In genomic region chr1:166272851-166273250, GRCh38 we compare ENCODE assay signal across 27 cellular contexts.
A peak's percentile ranks its signal among the peaks of the same experiment; 100 is the strongest.
DNase-seq lines count a peak whose midpoint lies in the region; ATAC-seq, FAIRE-seq and TF ChIP-seq lines count a peak whose summit lies in the region.
"Had no signal": no experiment of that assay in that cellular context is flagged by ENCODE, and none has a peak within 500 bp of the region (broad histone marks: within the 10 kb centered on the region; RNA-seq: fewer than 3 reads in every experiment).

No MANE protein-coding gene starts in this region.

- no peaks in the 10 kb centered on the region for H3K36me3 ChIP-seq in astrocyte (ENCODE audit: insufficient read depth, low read length)
- H3K36me3 ChIP-seq: lower lobe of right lung, sigmoid colon, thyroid gland had no signal

- TF ChIP-seq CTCF in astrocyte (IDR thresholded peaks at IDR 0.05; ENCODE audit: insufficient read depth, low read depth, low read length), result no peak

- H3K27ac Mint-ChIP-seq in astrocyte (ENCODE audit: unreplicated experiment), result no peak overlapping the region
- no peak overlapping the region for H3K27ac Mint-ChIP-seq in stimulated activated naive B cell treated with anti-CD40 and anti-IgM and Interleukin-4, amounts not matched to agents 10 μg/mL and 1 μg/mL and 100 μg/mL, for 72 hours
- H3K27ac Mint-ChIP-seq: activated naive CD4-positive, alpha-beta T cell treated with anti-CD3 and anti-CD28 coated beads, Interleukin-2, amount 50 U/mL, for 24 hours; activated T-helper 17 cell treated with anti-CD3 and anti-CD28 coated beads, Interleukin-2, amount 50 U/mL, for 72 hours; CD14-positive monocyte; dendritic cell treated with granulocyte-macrophage colony-stimulating factor and Interleukin-4, amounts not matched to agents 40 ng/mL and 50 ng/mL, for 4 days had no signal

- no peak overlapping the region for H3K9ac ChIP-seq in astrocyte (ENCODE audit: low read length)

- H4K20me1 ChIP-seq in astrocyte (ENCODE audit: insufficient read depth, low read length), result no peaks in the 10 kb centered on the region

- no peaks in the 10 kb centered on the region for H3K27me3 Mint-ChIP-seq in astrocyte (ENCODE audit: low read depth, unreplicated experiment)
- no peaks in the 10 kb centered on the region for H3K27me3 Mint-ChIP-seq in stimulated activated naive B cell treated with anti-CD40 and anti-IgM and Interleukin-4, amounts not matched to agents 10 μg/mL and 1 μg/mL and 100 μg/mL, for 72 hours
- H3K27me3 Mint-ChIP-seq: activated naive CD4-positive, alpha-beta T cell treated with anti-CD3 and anti-CD28 coated beads, Interleukin-2, amount 50 U/mL, for 24 hours; activated T-helper 17 cell treated with anti-CD3 and anti-CD28 coated beads, Interleukin-2, amount 50 U/mL, for 72 hours; dendritic cell treated with granulocyte-macrophage colony-stimulating factor and Interleukin-4, amounts not matched to agents 40 ng/mL and 50 ng/mL, for 4 days; stimulated activated naive CD8-positive, alpha-beta T cell treated with anti-CD3 and anti-CD28 coated beads, Interleukin-15, amount 100 ng/mL, for 72 hours had no signal

- no peaks in the 10 kb centered on the region for H3K27me3 ChIP-seq in astrocyte (ENCODE audit: insufficient read depth, low read length)
- H3K27me3 ChIP-seq: thyroid gland had no signal

- no peak overlapping the region for H3K4me3 ChIP-seq in astrocyte (ENCODE audit: insufficient read depth, low read depth, low read length)
- H3K4me3 ChIP-seq: lower lobe of right lung, sigmoid colon, thyroid gland had no signal

- H3K27ac ChIP-seq in astrocyte (ENCODE audit: low read depth, low read length) (no peak overlapping the region), caudate nucleus (ENCODE audit: low read depth, low read length) (no peak overlapping the region)
- H3K27ac ChIP-seq: HL-60, lower lobe of right lung, sigmoid colon, thyroid gland had no signal

- no peaks in the 10 kb centered on the region for H3K9me3 ChIP-seq in astrocyte (ENCODE audit: insufficient read depth, low read depth, low read length)
- H3K9me3 ChIP-seq: lower lobe of right lung, sigmoid colon, thyroid gland had no signal

- H3K79me2 ChIP-seq in astrocyte (ENCODE audit: insufficient read depth, low read length), result no peaks in the 10 kb centered on the region

- H3K4me2 ChIP-seq in astrocyte (ENCODE audit: low read length), result no peak overlapping the region

- peaks cover 2% of the 10 kb centered on the region for H3K4me1 Mint-ChIP-seq in astrocyte (ENCODE audit: low read depth, unreplicated experiment)
- peaks cover 6 to 15% of the 10 kb centered on the region in 2 donors for H3K4me1 Mint-ChIP-seq in stimulated activated naive B cell treated with anti-CD40 and anti-IgM and Interleukin-4, amounts not matched to agents 10 μg/mL and 1 μg/mL and 100 μg/mL, for 72 hours
- H3K4me1 Mint-ChIP-seq: activated naive CD4-positive, alpha-beta T cell treated with anti-CD3 and anti-CD28 coated beads, Interleukin-2, amount 50 U/mL, for 24 hours; activated T-helper 17 cell treated with anti-CD3 and anti-CD28 coated beads, Interleukin-2, amount 50 U/mL, for 72 hours; CD14-positive monocyte; stimulated activated naive CD8-positive, alpha-beta T cell treated with anti-CD3 and anti-CD28 coated beads, Interleukin-15, amount 100 ng/mL, for 72 hours had no signal

- DNase-seq in astrocyte (ENCODE audit: low read depth) (peak; percentile 1), caudate nucleus (lab: John Stamatoyannopoulos, UW) (no peak), NCI-H1417 treated with DMSO at 0.1 percent for 48 hours (lab: John Stamatoyannopoulos, UW) (no peak)
- no peak for DNase-seq in stimulated activated naive B cell treated with anti-CD40 and anti-IgM and Interleukin-4, amounts not matched to agents 10 μg/mL and 1 μg/mL and 100 μg/mL, for 72 hours
- DNase-seq: activated CD4-positive, alpha-beta T cell treated with anti-CD3 and anti-CD28 coated beads, Interleukin-2, amount 50 U/mL, for 48 hours; activated CD8-positive, alpha-beta memory T cell treated with anti-CD3 and anti-CD28 coated beads, Interleukin-2, amount 50 U/mL, for 4 hours; EL; Kasumi-1; lower lobe of right lung; NCI-H774; sigmoid colon; stimulated activated naive CD8-positive, alpha-beta T cell treated with anti-CD3 and anti-CD28 coated beads, Interleukin-15, amount 100 ng/mL, for 72 hours; T1000; thyroid gland had no signal

- no peak overlapping the region for H3K4me3 Mint-ChIP-seq in astrocyte (ENCODE audit: unreplicated experiment)
- H3K4me3 Mint-ChIP-seq in stimulated activated naive B cell treated with anti-CD40 and anti-IgM and Interleukin-4, amounts not matched to agents 10 μg/mL and 1 μg/mL and 100 μg/mL, for 72 hours, result no peak overlapping the region
- H3K4me3 Mint-ChIP-seq: activated naive CD4-positive, alpha-beta T cell treated with anti-CD3 and anti-CD28 coated beads, Interleukin-2, amount 50 U/mL, for 24 hours; activated T-helper 17 cell treated with anti-CD3 and anti-CD28 coated beads, Interleukin-2, amount 50 U/mL, for 72 hours; CD14-positive monocyte; dendritic cell treated with granulocyte-macrophage colony-stimulating factor and Interleukin-4, amounts not matched to agents 40 ng/mL and 50 ng/mL, for 4 days; stimulated activated naive CD8-positive, alpha-beta T cell treated with anti-CD3 and anti-CD28 coated beads, Interleukin-15, amount 100 ng/mL, for 72 hours had no signal

- no peaks in the 10 kb centered on the region for H3K4me1 ChIP-seq in astrocyte (ENCODE audit: insufficient read depth, low read length)
- H3K4me1 ChIP-seq: lower lobe of right lung, sigmoid colon, thyroid gland had no signal

- ATAC-seq in GM21381 (IDR thresholded peaks at IDR 0.05; ENCODE audit: unreplicated experiment) (peak; percentile 32), HG03196 (IDR thresholded peaks at IDR 0.05; ENCODE audit: unreplicated experiment) (peak; percentile 40), GM18520 (IDR thresholded peaks at IDR 0.05; ENCODE audit: unreplicated experiment) (no peak), HG02678 (IDR thresholded peaks at IDR 0.05; ENCODE audit: unreplicated experiment) (no peak)
- ATAC-seq in stimulated activated naive B cell treated with anti-CD40 and anti-IgM and Interleukin-4, amounts not matched to agents 10 μg/mL and 1 μg/mL and 100 μg/mL, for 72 hours (replicated peaks), result peak; percentile 62 to 75
- ATAC-seq: HepG2; lower lobe of right lung; Right ventricle myocardium inferior; stimulated activated naive CD8-positive, alpha-beta T cell treated with anti-CD3 and anti-CD28 coated beads, Interleukin-15, amount 100 ng/mL, for 72 hours had no signal

- peaks cover 2% of the 10 kb centered on the region for H3K36me3 Mint-ChIP-seq in astrocyte (ENCODE audit: low read depth, unreplicated experiment)
- H3K36me3 Mint-ChIP-seq in stimulated activated naive B cell treated with anti-CD40 and anti-IgM and Interleukin-4, amounts not matched to agents 10 μg/mL and 1 μg/mL and 100 μg/mL, for 72 hours, result no peaks in the 10 kb centered on the region
- H3K36me3 Mint-ChIP-seq: activated naive CD4-positive, alpha-beta T cell treated with anti-CD3 and anti-CD28 coated beads, Interleukin-2, amount 50 U/mL, for 24 hours; CD14-positive monocyte had no signal

- H3K9me3 Mint-ChIP-seq in astrocyte (ENCODE audit: unreplicated experiment), result peaks cover 5% of the 10 kb centered on the region
- peaks cover 12 to 18% of the 10 kb centered on the region in 2 donors for H3K9me3 Mint-ChIP-seq in stimulated activated naive B cell treated with anti-CD40 and anti-IgM and Interleukin-4, amounts not matched to agents 10 μg/mL and 1 μg/mL and 100 μg/mL, for 72 hours
- H3K9me3 Mint-ChIP-seq: activated naive CD4-positive, alpha-beta T cell treated with anti-CD3 and anti-CD28 coated beads, Interleukin-2, amount 50 U/mL, for 24 hours had no signal

- no peak for FAIRE-seq in astrocyte (lab: Jason Lieb, UNC)
- FAIRE-seq: endometrium, H54, HepG2 had no signal

- no peak overlapping the region for H2AFZ ChIP-seq in astrocyte (ENCODE audit: low read depth, low read length)

Comparison
In these comparisons a context has a peak if more than half of its experiments do, and no peak if none do; other contexts are left out.
1. ATAC-seq: peak in GM21381 (single experiment), HG03196 (single experiment) and stimulated activated naive B cell treated with anti-CD40 and anti-IgM and Interleukin-4, amounts not matched to agents 10 μg/mL and 1 μg/mL and 100 μg/mL, for 72 hours (2 of 2); none in GM18520 (single experiment) and HG02678 (single experiment).